Comparison of ENCODE assay signal across 8 cellular contexts in genomic region chr1:181090653-181091126, GRCh38. TPM values are rescaled to one million over a fixed set of nuclear protein-coding genes. Genes with fewer than 3 reads are reported as not detected.
DNase-seq lines count a peak whose midpoint lies in the region; ATAC-seq, FAIRE-seq and TF ChIP-seq lines count a peak whose summit lies in the region.

No MANE protein-coding gene starts in this region.

- H3K27me3 ChIP-seq in HUES64 (ENCODE audit: insufficient read depth, low read length): peaks cover 44% of the 10 kb centered on the region

- H3K4me3 Mint-ChIP-seq in activated T-helper 17 cell treated with anti-CD3 and anti-CD28 coated beads, Interleukin-2, amount 50 U/mL, for 72 hours: peak overlapping the region; percentile 97
- peak overlapping the region; percentile 92 for H3K4me3 Mint-ChIP-seq in stimulated activated effector memory CD8-positive, alpha-beta T cell treated with anti-CD3 and anti-CD28 coated beads, Interleukin-12 subunit alpha, Interleukin-12 subunit beta, amount 100 ng/mL, for 72 hours

- H3K36me3 Mint-ChIP-seq in activated T-helper 17 cell treated with anti-CD3 and anti-CD28 coated beads, Interleukin-2, amount 50 U/mL, for 72 hours (ENCODE audit: low read depth): peaks cover 74% of the 10 kb centered on the region
- H3K36me3 Mint-ChIP-seq in stimulated activated effector memory CD8-positive, alpha-beta T cell treated with anti-CD3 and anti-CD28 coated beads, Interleukin-12 subunit alpha, Interleukin-12 subunit beta, amount 100 ng/mL, for 72 hours: peaks cover 79% of the 10 kb centered on the region

- peaks cover 7% of the 10 kb centered on the region; the same call in 1 of the 2 replicates for H3K36me3 ChIP-seq in HUES64 (ENCODE audit: insufficient read depth, low read length)

- H3K9ac ChIP-seq in HUES64 (ENCODE audit: low read depth, low read length): peak overlapping the region; percentile 61; the same call in 1 of the 2 replicates

- 26% methylated on average over 9 of the region's 9 CpGs for WGBS in HUES64

- TF ChIP-seq CTCF in AG10803 (conservative IDR thresholded peaks at IDR 0.05; ENCODE audit: low read length): no peak

- peaks cover 26% of the 10 kb centered on the region for H3K4me1 Mint-ChIP-seq in activated T-helper 17 cell treated with anti-CD3 and anti-CD28 coated beads, Interleukin-2, amount 50 U/mL, for 72 hours
- peaks cover 58% of the 10 kb centered on the region for H3K4me1 Mint-ChIP-seq in stimulated activated effector memory CD8-positive, alpha-beta T cell treated with anti-CD3 and anti-CD28 coated beads, Interleukin-12 subunit alpha, Interleukin-12 subunit beta, amount 100 ng/mL, for 72 hours

- H3K27me3 Mint-ChIP-seq in activated T-helper 17 cell treated with anti-CD3 and anti-CD28 coated beads, Interleukin-2, amount 50 U/mL, for 72 hours: no peaks in the 10 kb centered on the region

- no peak for FAIRE-seq in HTR-8/SVneo (lab: Jason Lieb, UNC)

- H3K4me3 ChIP-seq in AG10803 (ENCODE audit: low read length) (peak overlapping the region; percentile 89), HUES64 (ENCODE audit: low read length) (peak overlapping the region; percentile 72), iPS-18c (ENCODE audit: insufficient read depth, low read depth, low read length) (peak overlapping the region; percentile 80)

- ATAC-seq in activated T-helper 17 cell treated with anti-CD3 and anti-CD28 coated beads, Interleukin-2, amount 50 U/mL, for 72 hours (replicated peaks): peak; percentile 52
- ATAC-seq in stimulated activated effector memory CD8-positive, alpha-beta T cell treated with anti-CD3 and anti-CD28 coated beads, Interleukin-12 subunit alpha, Interleukin-12 subunit beta, amount 100 ng/mL, for 72 hours: peak; percentile 57
- ATAC-seq in HG02885 (IDR thresholded peaks at IDR 0.05; ENCODE audit: poor library complexity, unreplicated experiment) (no peak), HG03354 (IDR thresholded peaks at IDR 0.05; ENCODE audit: poor library complexity, severe bottlenecking, unreplicated experiment) (no peak)

- H3K9me3 Mint-ChIP-seq in activated T-helper 17 cell treated with anti-CD3 and anti-CD28 coated beads, Interleukin-2, amount 50 U/mL, for 72 hours: no peaks in the 10 kb centered on the region
- no peaks in the 10 kb centered on the region for H3K9me3 Mint-ChIP-seq in stimulated activated effector memory CD8-positive, alpha-beta T cell treated with anti-CD3 and anti-CD28 coated beads, Interleukin-12 subunit alpha, Interleukin-12 subunit beta, amount 100 ng/mL, for 72 hours

- peak overlapping the region; percentile 99 for H3K27ac Mint-ChIP-seq in activated T-helper 17 cell treated with anti-CD3 and anti-CD28 coated beads, Interleukin-2, amount 50 U/mL, for 72 hours
- H3K27ac Mint-ChIP-seq in stimulated activated effector memory CD8-positive, alpha-beta T cell treated with anti-CD3 and anti-CD28 coated beads, Interleukin-12 subunit alpha, Interleukin-12 subunit beta, amount 100 ng/mL, for 72 hours: peak overlapping the region; percentile 98

- peaks cover 29% of the 10 kb centered on the region for H3K4me1 ChIP-seq in HUES64 (ENCODE audit: insufficient read depth, low read length)

- H3K27ac ChIP-seq in HUES64 (ENCODE audit: low read depth, low read length): no peak overlapping the region

- DNase-seq in AG10803 (ENCODE audit: low read depth): peak; percentile 20
- no peak for DNase-seq in stimulated activated effector memory CD8-positive, alpha-beta T cell treated with anti-CD3 and anti-CD28 coated beads, Interleukin-12 subunit alpha, Interleukin-12 subunit beta, amount 100 ng/mL, for 72 hours (ENCODE audit: low spot score in 2 of 2)
- DNase-seq in HTR-8/SVneo (ENCODE audit: insufficient read length, low spot score): no peak

- no peaks in the 10 kb centered on the region for H3K9me3 ChIP-seq in HUES64 (ENCODE audit: insufficient read depth, low read depth, low read length)
- peaks cover 3% of the 10 kb centered on the region for H3K9me3 ChIP-seq in iPS-18c (ENCODE audit: control insufficient read depth, insufficient read depth, low read length)

RNA-seq across cellular contexts. Expression of gene IER5, which starts 2.2 kb away (rescaled TPM):
- polyA plus RNA-seq in HUES64 (2013, experiment 1 of 2): 5.6 TPM
- 7.2 TPM for polyA plus RNA-seq in HUES64 (2013, experiment 2 of 2)
- 10 to 100 TPM; 40.9 to 60.4 TPM for total RNA-seq in activated T-helper 17 cell treated with anti-CD3 and anti-CD28 coated beads, Interleukin-2, amount 50 U/mL, for 72 hours

RNA-seq across cellular contexts. Expression of gene MR1, which starts 56.9 kb away (rescaled TPM):
- 0.10 TPM for polyA plus RNA-seq in HUES64 (2013, experiment 1 of 2)
- polyA plus RNA-seq in HUES64 (2013, experiment 2 of 2): 0.25 TPM
- 10 to 100 TPM; 21.9 to 26.1 TPM for total RNA-seq in activated T-helper 17 cell treated with anti-CD3 and anti-CD28 coated beads, Interleukin-2, amount 50 U/mL, for 72 hours

Comparison
In these comparisons a context has a peak if more than half of its experiments do, and no peak if none do; other contexts are left out.
1. ATAC-seq: peak in activated T-helper 17 cell treated with anti-CD3 and anti-CD28 coated beads, Interleukin-2, amount 50 U/mL, for 72 hours (single experiment) and stimulated activated effector memory CD8-positive, alpha-beta T cell treated with anti-CD3 and anti-CD28 coated beads, Interleukin-12 subunit alpha, Interleukin-12 subunit beta, amount 100 ng/mL, for 72 hours (single experiment); none in HG02885 (single experiment) and HG03354 (single experiment).
2. Peak in every context shown above with its lines, with median percentiles within 50 percentile points of each other: H3K4me3 ChIP-seq.